In genomic region chr11:111336062-111336461, GRCh38 we compare ENCODE assay signal across 29 cellular contexts. TPM values are rescaled to one million over a fixed set of nuclear protein-coding genes. Genes with fewer than 3 reads are reported as not detected.
"Had no signal": no experiment of that assay in that cellular context is flagged by ENCODE, and none has a peak within 500 bp of the region (broad histone marks: within the 10 kb centered on the region; RNA-seq: fewer than 3 reads in every experiment).

No MANE protein-coding gene starts in this region.

- H3K4me2 ChIP-seq: neural progenitor cell had no signal

- H3K27ac ChIP-seq: heart left ventricle, left lung, lower lobe of right lung, neural progenitor cell, parathyroid adenoma, psoas muscle, thoracic aorta, uterus had no signal

- H2AFZ ChIP-seq: neural progenitor cell had no signal

- H3K36me3 Mint-ChIP-seq: neural progenitor cell had no signal

- H3K27ac Mint-ChIP-seq: activated CD4-positive, alpha-beta memory T cell treated with anti-CD3 and anti-CD28 coated beads, Interleukin-2, amount 10 ng/mL, durations not matched to agents 7 days and 5 days; activated CD4-positive, alpha-beta T cell treated with anti-CD3 and anti-CD28 coated beads, Interleukin-2, amount 10 ng/mL, durations not matched to agents 7 days and 5 days; activated T-helper 17 cell treated with anti-CD3 and anti-CD28 coated beads, Interleukin-2, amount 50 U/mL, for 72 hours; naive thymus-derived CD8-positive, alpha-beta T cell; neural progenitor cell; type B pancreatic cell; WTC11 had no signal

- ATAC-seq: activated T-cell treated with anti-CD3 and anti-CD28 coated beads, Interleukin-2, amount 50 U/mL, for 4 hours; activated T-helper 17 cell treated with anti-CD3 and anti-CD28 coated beads, Interleukin-2, amount 50 U/mL, for 72 hours; naive thymus-derived CD8-positive, alpha-beta T cell; psoas muscle had no signal

- H3K4me3 ChIP-seq: heart left ventricle, left lung, lower lobe of right lung, neural progenitor cell, psoas muscle, thoracic aorta, uterus had no signal

- H3K9ac ChIP-seq: neural progenitor cell, parathyroid adenoma had no signal

- H3K4me3 Mint-ChIP-seq: activated CD4-positive, alpha-beta memory T cell treated with anti-CD3 and anti-CD28 coated beads, Interleukin-2, amount 10 ng/mL, durations not matched to agents 7 days and 5 days; activated CD4-positive, alpha-beta T cell treated with anti-CD3 and anti-CD28 coated beads, Interleukin-2, amount 10 ng/mL, durations not matched to agents 7 days and 5 days; activated T-cell treated with anti-CD3 and anti-CD28 coated beads, Interleukin-2, amount 50 U/mL, for 4 hours; activated T-helper 17 cell treated with anti-CD3 and anti-CD28 coated beads, Interleukin-2, amount 50 U/mL, for 72 hours; naive thymus-derived CD8-positive, alpha-beta T cell; neural progenitor cell; type B pancreatic cell; WTC11 had no signal

- DNase-seq: activated CD4-positive, alpha-beta memory T cell treated with anti-CD3 and anti-CD28 coated beads, Interleukin-2, amount 10 ng/mL, durations not matched to agents 7 days and 5 days; activated CD4-positive, alpha-beta T cell treated with anti-CD3 and anti-CD28 coated beads for 1 hour; activated CD4-positive, alpha-beta T cell treated with anti-CD3 and anti-CD28 coated beads, Interleukin-2, amount 10 ng/mL, durations not matched to agents 7 days and 5 days; activated gamma-delta T cell treated with Interleukin-2 at 50 U/mL for 16 hours; activated naive CD4-positive, alpha-beta T cell treated with anti-CD3 and anti-CD28 coated beads, Interleukin-2, amount 50 U/mL, for 16 hours; activated T-cell treated with anti-CD3 and anti-CD28 coated beads, Interleukin-2, amount 50 U/mL, for 4 hours; caudate nucleus; cortex of kidney; heart left ventricle; left lung; lower lobe of right lung; naive thymus-derived CD8-positive, alpha-beta T cell; occipital lobe; psoas muscle; stimulated activated CD4-positive, alpha-beta T cell treated with anti-CD3 and anti-CD28 coated beads, Interleukin-15, amount 100 ng/mL, for 24 hours; stimulated activated CD4-positive, alpha-beta T cell treated with anti-CD3 and anti-CD28 coated beads, Interleukin-2, amount 100 ng/mL, for 24 hours; stimulated activated naive CD4-positive, alpha-beta T cell; T-helper 2 cell; uterus had no signal

- H3K4me1 ChIP-seq: psoas muscle had no signal

- H3K9me3 ChIP-seq: left lung, lower lobe of right lung, thoracic aorta, uterus had no signal

- H3K27me3 Mint-ChIP-seq: naive thymus-derived CD8-positive, alpha-beta T cell; type B pancreatic cell had no signal

- FAIRE-seq: astrocyte, endothelial cell of umbilical vein, islet of Langerhans had no signal

- H3K27me3 ChIP-seq: heart left ventricle, left lung, neural progenitor cell, uterus had no signal

- H3K4me1 Mint-ChIP-seq: activated CD4-positive, alpha-beta memory T cell treated with anti-CD3 and anti-CD28 coated beads, Interleukin-2, amount 10 ng/mL, durations not matched to agents 7 days and 5 days; activated CD4-positive, alpha-beta T cell treated with anti-CD3 and anti-CD28 coated beads, Interleukin-2, amount 10 ng/mL, durations not matched to agents 7 days and 5 days; activated T-helper 17 cell treated with anti-CD3 and anti-CD28 coated beads, Interleukin-2, amount 50 U/mL, for 72 hours; naive thymus-derived CD8-positive, alpha-beta T cell had no signal

- H3K36me3 ChIP-seq: heart left ventricle, left lung, lower lobe of right lung, neural progenitor cell, thoracic aorta, uterus had no signal

- H3K79me2 ChIP-seq: parathyroid adenoma had no signal

RNA-seq across cellular contexts. Expression of gene POU2AF3, which starts 37.7 kb away (rescaled TPM):
- total RNA-seq: activated CD4-positive, alpha-beta memory T cell treated with anti-CD3 and anti-CD28 coated beads, Interleukin-2, amount 10 ng/mL, durations not matched to agents 7 days and 5 days; activated CD4-positive, alpha-beta T cell treated with anti-CD3 and anti-CD28 coated beads, Interleukin-2, amount 10 ng/mL, durations not matched to agents 7 days and 5 days; activated T-cell treated with anti-CD3 and anti-CD28 coated beads, Interleukin-2, amount 50 U/mL, for 4 hours; activated T-helper 17 cell treated with anti-CD3 and anti-CD28 coated beads, Interleukin-2, amount 50 U/mL, for 72 hours; chondrocyte; endothelial cell of umbilical vein; naive thymus-derived CD8-positive, alpha-beta T cell had no signal
- polyA plus RNA-seq: endothelial cell of umbilical vein; naive thymus-derived CD8-positive, alpha-beta T cell had no signal

RNA-seq across cellular contexts. Expression of gene POU2AF1, which starts 43.0 kb away (rescaled TPM):
- total RNA-seq: astrocyte, chondrocyte, endothelial cell of umbilical vein, occipital lobe, thoracic aorta had no signal
- polyA plus RNA-seq: endothelial cell of umbilical vein had no signal
